Comparison of ENCODE assay signal across 10 cellular contexts in the genomic region with DNA sequence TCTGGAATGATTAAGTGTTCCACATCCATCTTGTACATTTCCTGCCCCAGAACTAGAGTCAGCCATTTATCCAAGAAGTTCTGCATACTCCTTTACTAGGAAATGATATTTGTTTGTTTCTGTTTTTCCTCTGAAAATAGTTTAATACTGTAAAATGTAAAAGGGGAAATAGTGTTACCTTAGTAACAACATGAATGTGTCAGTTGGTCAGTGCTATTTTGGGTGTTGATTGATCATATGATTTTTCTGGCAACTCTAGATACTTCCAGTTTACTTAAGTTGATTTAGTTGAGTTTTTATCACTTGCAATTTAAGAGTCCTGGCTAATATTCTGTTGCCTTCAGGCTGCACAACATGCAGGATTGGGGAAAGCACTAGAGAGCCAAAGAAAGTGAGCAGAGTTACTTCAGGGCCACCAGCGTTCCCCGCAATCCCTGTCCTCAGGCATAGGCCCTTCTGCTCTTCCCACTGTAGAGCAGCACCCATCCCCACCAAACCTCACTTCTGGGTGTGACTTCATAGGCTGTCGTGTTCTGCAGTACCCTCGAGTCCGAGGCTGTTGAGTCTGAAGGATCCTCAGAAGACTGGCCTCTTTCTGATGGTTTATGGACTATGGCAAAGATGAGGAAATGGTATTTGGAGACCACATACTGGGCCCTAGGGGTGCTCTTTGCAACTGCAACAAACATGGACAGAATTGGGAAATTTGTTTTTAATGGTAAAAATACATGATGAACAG.
DNase-seq lines count a peak whose midpoint lies in the region; ATAC-seq and TF ChIP-seq lines count a peak whose summit lies in the region.
"Had no signal": no experiment of that assay in that cellular context is flagged by ENCODE, and none has a peak within 500 bp of the region (broad histone marks: within the 10 kb centered on the region; RNA-seq: fewer than 3 reads in every experiment).

No MANE protein-coding gene starts in this region.

- peak overlapping the region; percentile 8 for H3K27ac Mint-ChIP-seq in glutamatergic neuron (ENCODE audit: unreplicated experiment)
- H3K27ac Mint-ChIP-seq: activated CD8-positive, alpha-beta memory T cell treated with anti-CD3 and anti-CD28 coated beads, Interleukin-2, amount 10 ng/mL, durations not matched to agents 7 days and 5 days had no signal

- H3K27ac ChIP-seq in RWPE2 (ENCODE audit: poor library complexity, severe bottlenecking) (no peak overlapping the region), parathyroid adenoma (peak overlapping the region; percentile 32)
- H3K27ac ChIP-seq: ovary had no signal

- H3K79me2 ChIP-seq in parathyroid adenoma = peaks cover 11% of the 10 kb centered on the region

- H3K4me2 ChIP-seq in parathyroid adenoma (ENCODE audit: low read length) = no peak overlapping the region

- H3K4me3 ChIP-seq in RWPE2 (ENCODE audit: severe bottlenecking) (no peak overlapping the region), parathyroid adenoma (ENCODE audit: low read depth, low read length) (no peak overlapping the region)
- H3K4me3 ChIP-seq: ovary had no signal

- no peaks in the 10 kb centered on the region for H3K27me3 Mint-ChIP-seq in glutamatergic neuron (ENCODE audit: unreplicated experiment)
- H3K27me3 Mint-ChIP-seq: activated CD8-positive, alpha-beta memory T cell treated with anti-CD3 and anti-CD28 coated beads, Interleukin-2, amount 10 ng/mL, durations not matched to agents 7 days and 5 days had no signal

- H3K4me3 Mint-ChIP-seq in glutamatergic neuron (ENCODE audit: unreplicated experiment) = no peak overlapping the region
- H3K4me3 Mint-ChIP-seq: activated CD8-positive, alpha-beta memory T cell treated with anti-CD3 and anti-CD28 coated beads, Interleukin-2, amount 10 ng/mL, durations not matched to agents 7 days and 5 days had no signal

- no peak overlapping the region for H2AFZ ChIP-seq in parathyroid adenoma

- H3K9me3 ChIP-seq in RWPE2 (ENCODE audit: severe bottlenecking) (no peaks in the 10 kb centered on the region), parathyroid adenoma (ENCODE audit: control insufficient read depth, low read length) (no peaks in the 10 kb centered on the region)
- H3K9me3 ChIP-seq: ovary had no signal

- TF ChIP-seq CTCF in RWPE2 (IDR thresholded peaks at IDR 0.05; ENCODE audit: poor library complexity, severe bottlenecking) (no peak), glutamatergic neuron (IDR thresholded peaks at IDR 0.05; ENCODE audit: partially characterized antibody, unreplicated experiment) (no peak), parathyroid adenoma (IDR thresholded peaks at IDR 0.05) (no peak)

- peak; percentile 48 for ATAC-seq in RWPE2 (ENCODE audit: low read depth)
- ATAC-seq: activated CD8-positive, alpha-beta memory T cell treated with anti-CD3 and anti-CD28 coated beads, Interleukin-2, amount 10 ng/mL, durations not matched to agents 7 days and 5 days had no signal

- H3K4me1 ChIP-seq in RWPE2 (ENCODE audit: insufficient read depth, poor library complexity, severe bottlenecking) (no peaks in the 10 kb centered on the region), parathyroid adenoma (no peaks in the 10 kb centered on the region)

- no peaks in the 10 kb centered on the region for H3K9me3 Mint-ChIP-seq in glutamatergic neuron (ENCODE audit: unreplicated experiment)

- H3K27me3 ChIP-seq in RWPE2 (ENCODE audit: insufficient read depth, poor library complexity, severe bottlenecking) = no peaks in the 10 kb centered on the region
- H3K27me3 ChIP-seq in parathyroid adenoma (ENCODE audit: control insufficient read depth, insufficient read depth, low read length) = no peaks in the 10 kb centered on the region
- H3K27me3 ChIP-seq: ovary had no signal

- H3K9ac ChIP-seq in parathyroid adenoma = no peak overlapping the region

- H3K36me3 Mint-ChIP-seq in glutamatergic neuron (ENCODE audit: unreplicated experiment) = no peaks in the 10 kb centered on the region

- H3K36me3 ChIP-seq in RWPE2 (ENCODE audit: low read depth) (peaks cover 97% of the 10 kb centered on the region), parathyroid adenoma (ENCODE audit: control insufficient read depth, insufficient read depth, low read length) (no peaks in the 10 kb centered on the region)
- H3K36me3 ChIP-seq: ovary had no signal

- H3K4me1 Mint-ChIP-seq in glutamatergic neuron (ENCODE audit: low read depth, unreplicated experiment) = peaks cover 2% of the 10 kb centered on the region

- DNase-seq in GM03348 (ENCODE audit: low spot score) (peak; percentile 6), RWPE2 (ENCODE audit: low spot score) (no peak), glutamatergic neuron (no peak), amygdala (lab: John Stamatoyannopoulos, UW) (no peak), NCI-H446 (lab: John Stamatoyannopoulos, UW) (no peak), NCI-H345 treated with DMSO at 0.1 percent for 48 hours (lab: John Stamatoyannopoulos, UW; ENCODE audit: unreplicated experiment) (no peak)
- DNase-seq in stimulated activated CD4-positive, alpha-beta T cell treated with anti-CD3 and anti-CD28 coated beads, Interleukin-4, amount 100 ng/mL, for 24 hours = no peak
- DNase-seq: activated CD8-positive, alpha-beta memory T cell treated with anti-CD3 and anti-CD28 coated beads, Interleukin-2, amount 10 ng/mL, durations not matched to agents 7 days and 5 days; ovary had no signal
